8 cellular contexts compared by ENCODE assay signal in genomic region chr19:13117772-13118423, GRCh38. TPM values are rescaled to one million over a fixed set of nuclear protein-coding genes. Genes with fewer than 3 reads are reported as not detected.
DNase-seq lines count a peak whose midpoint lies in the region; ATAC-seq and FAIRE-seq lines count a peak whose summit lies in the region.

NACC1 (plus strand) TSS chr19:13118264; CDS start chr19:13135208, 16,944 bp downstream.

- peak; percentile 83 for FAIRE-seq in GM19239 (lab: Jason Lieb, UNC)

- DNase-seq in AML-193 (lab: John Stamatoyannopoulos, UW) = peak; percentile 85
- DNase-seq in GM19239 (ENCODE audit: insufficient read length, low spot score) = peak; percentile 99
- DNase-seq in NCI-H82 treated with DMSO at 0.1 percent for 48 hours (lab: John Stamatoyannopoulos, UW; ENCODE audit: unreplicated experiment) = peak; percentile 89
- DNase-seq in activated CD8-positive, alpha-beta memory T cell treated with anti-CD3 and anti-CD28 coated beads for 1 hour (ENCODE audit: extremely low read depth in 1 of 2, low read depth in 1 of 2) = peak; percentile 53 to 83
- DNase-seq in effector CD4-positive, alpha-beta T cell = peak; percentile 79
- peak; percentile 90 to 93 for DNase-seq in lung microvascular endothelial cell (ENCODE audit: low read depth in 2 of 2)
- DNase-seq in stimulated activated CD4-positive, alpha-beta T cell treated with anti-CD3 and anti-CD28 coated beads, TNF-alpha, amount 100 ng/mL, for 4 hours (ENCODE audit: low read depth in 3 of 3) = peak; percentile 78 to 85 (median 83)

- ATAC-seq in HG03521 (IDR thresholded peaks at IDR 0.05; ENCODE audit: unreplicated experiment) = peak; percentile 74

RNA-seq across cellular contexts. Expression of gene NACC1, which starts in this region (rescaled TPM):
- total RNA-seq in lung microvascular endothelial cell = 32.7 and 34.1 TPM in 2 replicates

Comparison
In these comparisons a context has a peak if more than half of its experiments do, and no peak if none do; other contexts are left out.
1. Peak in every context shown above with its lines: DNase-seq and ATAC-seq.